8 cellular contexts compared by ENCODE assay signal in the genomic region with DNA sequence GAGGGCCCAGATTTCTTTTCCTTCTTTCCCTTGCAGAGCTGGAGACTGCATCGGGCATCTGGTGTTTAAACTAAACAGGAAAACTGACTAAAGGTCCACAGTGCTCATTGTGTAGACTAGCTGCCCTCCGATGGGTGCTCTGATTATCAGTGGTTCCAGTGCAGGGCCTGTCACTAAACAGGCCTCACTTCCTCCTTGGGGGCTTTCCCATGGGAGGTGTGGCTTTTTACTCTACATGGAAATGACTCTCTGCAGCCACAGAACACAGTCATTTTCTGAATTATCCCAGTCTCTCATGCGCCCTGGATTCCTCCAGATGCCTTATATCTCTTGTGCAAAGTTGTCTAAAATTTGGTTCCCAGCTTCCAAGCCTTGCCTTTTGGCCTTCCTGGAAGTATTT.
A peak's percentile ranks its signal among the peaks of the same experiment; 100 is the strongest.
DNase-seq lines count a peak whose midpoint lies in the region; ATAC-seq and TF ChIP-seq lines count a peak whose summit lies in the region.

No MANE protein-coding gene starts in this region.

- no peaks in the 10 kb centered on the region for H3K27me3 ChIP-seq in right cardiac atrium (ENCODE audit: control insufficient read depth, insufficient read depth)
- no peaks in the 10 kb centered on the region for H3K27me3 ChIP-seq in esophagus muscularis mucosa

- intact Hi-C loops in right cardiac atrium (cut with DNase I), result no loop called here
- intact Hi-C loops in esophagus muscularis mucosa (cut with DNase I), result no loop called here

- CTCF ChIA-PET in GM10248 (lab: Yijun Ruan, JAX), result interaction anchor here (1.0 to 1.9 kb wide), 3 partner anchors 10 to 22 kb away, joined by 3 to 7 read pairs (median 3); no protein-coding TSS in a partner anchor

- no peak for TF ChIP-seq EP300 in esophagus muscularis mucosa (IDR thresholded peaks at IDR 0.05)

- no peak for TF ChIP-seq POLR2A in esophagus muscularis mucosa (IDR thresholded peaks at IDR 0.05; ENCODE audit: low read depth)

- peaks cover 0 to 76% (median 33%) of the 10 kb centered on the region in 4 donors for H3K36me3 ChIP-seq in esophagus muscularis mucosa

- 47% methylated on average over 3 of the region's 3 CpGs for WGBS in right cardiac atrium
- 48% methylated on average over 3 of the region's 3 CpGs for WGBS in esophagus muscularis mucosa

- peak; percentile 97 for ATAC-seq in GM21423 (IDR thresholded peaks at IDR 0.05; ENCODE audit: unreplicated experiment)
- ATAC-seq in HG03460 (IDR thresholded peaks at IDR 0.05; ENCODE audit: unreplicated experiment), result peak; percentile 96
- peak; percentile 67 to 74 for ATAC-seq in right cardiac atrium

- H3K4me1 ChIP-seq in right cardiac atrium (ENCODE audit: control insufficient read depth, insufficient read depth, low read length), result no peaks in the 10 kb centered on the region
- H3K4me1 ChIP-seq in esophagus muscularis mucosa, result peaks cover 8 to 46% (median 29%) of the 10 kb centered on the region in 4 donors

- H3K4me3 ChIP-seq in right cardiac atrium (ENCODE audit: low read length) (no peak overlapping the region), esophagus muscularis mucosa (no peak overlapping the region)

- TF ChIP-seq CTCF in GM10248 (IDR thresholded peaks at IDR 0.05; ENCODE audit: control extremely low read depth, extremely low read depth, low read depth, missing control alignments) (no peak), GM13976 (IDR thresholded peaks at IDR 0.05; ENCODE audit: borderline replicate concordance, control extremely low read depth, extremely low read depth, insufficient read depth, missing control alignments) (no peak), esophagus muscularis mucosa (IDR thresholded peaks at IDR 0.05) (no peak)

- peaks cover 4% of the 10 kb centered on the region for H3K9me3 ChIP-seq in right cardiac atrium (ENCODE audit: control insufficient read depth, low read length)
- H3K9me3 ChIP-seq in esophagus muscularis mucosa, result no peaks in the 10 kb centered on the region

- POLR2A ChIA-PET in GM10248 (lab: Yijun Ruan, JAX), result interaction anchor here (0.6 kb wide), 1 partner anchor 34 kb away, joined by 4 read pairs; no protein-coding TSS in a partner anchor

- H3K27ac ChIP-seq in right cardiac atrium (ENCODE audit: low read length), result no peak overlapping the region
- H3K27ac ChIP-seq in esophagus muscularis mucosa (replicated peaks in 1 of 4), result no peak overlapping the region

- in situ Hi-C loops in GM13976 (cut with MboI; ENCODE audit: low sequenced_read_pairs, unreplicated experiment), result no loop called here

- DNase-seq in GM10248 (ENCODE audit: extremely low spot score) (peak; percentile 47), right cardiac atrium (no peak), D341Med (ENCODE audit: low spot score) (no peak), GM13976 (ENCODE audit: low spot score) (no peak), esophagus muscularis mucosa (ENCODE audit: extremely low spot score) (no peak), SW480 (ENCODE audit: low spot score) (no peak)
